Comparison of ENCODE assay signal across 9 cellular contexts in the genomic region with DNA sequence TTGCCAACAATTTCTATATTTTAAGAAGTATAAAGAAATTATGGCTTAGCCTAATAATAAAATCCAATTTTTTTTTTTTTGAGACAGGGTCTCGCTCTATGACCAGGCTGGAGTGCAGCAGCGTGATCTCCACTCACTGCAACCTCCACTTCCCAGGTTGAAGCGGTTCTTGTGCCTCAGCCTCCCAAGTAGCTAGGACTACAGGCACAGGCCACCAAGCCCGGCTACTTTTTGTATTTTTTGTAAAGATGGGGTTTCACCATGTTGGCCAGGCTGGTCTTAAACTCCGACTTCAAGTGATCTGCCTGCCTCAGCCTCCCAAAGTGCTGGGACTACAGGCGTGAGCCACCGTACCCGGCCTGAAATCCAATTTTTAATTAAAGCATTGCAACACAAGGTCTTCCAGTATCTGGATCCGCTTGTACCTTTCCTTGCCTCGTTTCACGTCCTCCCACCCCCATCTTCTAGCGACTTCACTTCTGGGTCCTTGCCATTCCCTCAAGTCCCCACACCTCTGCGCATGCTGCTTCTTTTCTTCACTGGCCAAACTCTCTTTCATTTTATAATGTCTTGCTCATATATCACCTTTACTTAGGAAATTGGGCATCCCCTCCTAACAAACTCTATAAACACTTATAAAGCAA. TPM values are rescaled to one million over a fixed set of nuclear protein-coding genes. Genes with fewer than 3 reads are reported as not detected.
DNase-seq lines count a peak whose midpoint lies in the region; ATAC-seq and TF ChIP-seq lines count a peak whose summit lies in the region.
"Had no signal": no experiment of that assay in that cellular context is flagged by ENCODE, and none has a peak within 500 bp of the region (broad histone marks: within the 10 kb centered on the region; RNA-seq: fewer than 3 reads in every experiment).

No MANE protein-coding gene starts in this region.

- in situ Hi-C loops in brain microvascular endothelial cell (cut with HindIII; ENCODE audit: low pct_ligation_motif_present, low sequenced_read_pairs) = no loop called here

- WGBS in mesodermal cell (ENCODE audit: insufficient coverage in 2 of 2), 2 experiments = 54 to 58% methylated on average over 11 to 12 of the region's 13 CpGs

- H3K36me3 ChIP-seq in brain microvascular endothelial cell (replicated peaks) (peaks cover 5% of the 10 kb centered on the region), mesodermal cell (ENCODE audit: control insufficient read depth, insufficient read depth, low read length) (peaks cover 38% of the 10 kb centered on the region)

- TF ChIP-seq CTCF in AG09309 (IDR thresholded peaks at IDR 0.05; ENCODE audit: control insufficient read depth, insufficient read depth, low read depth, low read length, missing control alignments) = no peak
- TF ChIP-seq CTCF in HFF-Myc (IDR thresholded peaks at IDR 0.05; ENCODE audit: low read depth, low read length, missing control alignments) = no peak
- no peak for TF ChIP-seq CTCF in brain microvascular endothelial cell (IDR thresholded peaks at IDR 0.05; ENCODE audit: low read depth, low read length, missing control alignments)

- H3K4me1 ChIP-seq in mesodermal cell (ENCODE audit: control insufficient read depth, insufficient read depth, low read length, poor library complexity, severe bottlenecking) = no peaks in the 10 kb centered on the region

- peak overlapping the region; percentile 81 for H3K4me3 ChIP-seq in AG09309 (ENCODE audit: control insufficient read depth, low read depth, low read length)
- H3K4me3 ChIP-seq in HFF-Myc (replicated peaks; ENCODE audit: low read depth, low read length) = peak overlapping the region; percentile 98
- H3K4me3 ChIP-seq in brain microvascular endothelial cell (ENCODE audit: low read depth, low read length) = peak overlapping the region; percentile 66
- H3K4me3 ChIP-seq in mesodermal cell (ENCODE audit: extremely low read depth, insufficient read depth, low read length, poor library complexity, severe bottlenecking) = peak overlapping the region; percentile 81

- no peaks in the 10 kb centered on the region for H3K9me3 ChIP-seq in mesodermal cell (ENCODE audit: control insufficient read depth, low read length)

- ATAC-seq in esophagus mucosa (no peak), HG02759 (IDR thresholded peaks at IDR 0.05; ENCODE audit: unreplicated experiment) (no peak), GM21529 (IDR thresholded peaks at IDR 0.05; ENCODE audit: unreplicated experiment) (no peak)

- DNase-seq in AG09309 (ENCODE audit: low read depth) = no peak
- no peak for DNase-seq in HFF-Myc (ENCODE audit: extremely low read depth, low read depth)
- no peak for DNase-seq in brain microvascular endothelial cell
- DNase-seq in mucosa of gallbladder (ENCODE audit: low spot score) = no peak
- DNase-seq: T1000 had no signal

- H3K27me3 ChIP-seq in brain microvascular endothelial cell (replicated peaks) = no peaks in the 10 kb centered on the region

- H3K27ac ChIP-seq in brain microvascular endothelial cell (no peak overlapping the region), mesodermal cell (ENCODE audit: low read depth, low read length, severe bottlenecking) (no peak overlapping the region)

RNA-seq across cellular contexts. Expression of a gene that starts 2.3 kb away (rescaled TPM):
- polyA plus RNA-seq in mesodermal cell (2013, experiment 1 of 2) = 149 TPM
- 144 TPM for polyA plus RNA-seq in mesodermal cell (2013, experiment 2 of 2)
- total RNA-seq in esophagus mucosa (41.9 TPM), mucosa of gallbladder (107 TPM)

RNA-seq across cellular contexts. Expression of a gene that starts 28.2 kb away (rescaled TPM):
- 19.4 TPM for polyA plus RNA-seq in mesodermal cell (2013, experiment 1 of 2)
- polyA plus RNA-seq in mesodermal cell (2013, experiment 2 of 2) = 26.2 TPM
- total RNA-seq in esophagus mucosa (11.3 TPM), mucosa of gallbladder (52.5 TPM)
